Comparison of ENCODE assay signal across 24 cellular contexts in the genomic region with DNA sequence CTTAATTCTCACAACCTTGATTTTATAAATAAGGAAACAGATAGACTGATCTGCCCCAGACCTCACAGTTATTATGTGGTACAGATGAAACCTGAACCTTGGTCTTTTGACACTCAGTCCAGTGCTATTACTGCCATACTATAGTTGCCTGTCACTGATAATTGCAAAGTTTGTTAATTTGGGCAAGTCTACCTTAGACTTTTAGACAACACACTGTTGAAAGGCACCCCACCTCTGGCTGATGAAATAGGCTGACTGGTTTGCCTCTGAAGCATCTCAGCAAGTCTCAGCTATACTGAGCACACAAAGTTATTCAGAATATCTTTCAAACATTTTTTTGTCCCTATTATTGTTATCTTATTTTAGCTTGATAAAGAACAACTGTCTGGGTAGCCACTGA. TPM values are rescaled to one million over a fixed set of nuclear protein-coding genes. Genes with fewer than 3 reads are reported as not detected.
DNase-seq lines count a peak whose midpoint lies in the region; ATAC-seq and TF ChIP-seq lines count a peak whose summit lies in the region.
"Had no signal": no experiment of that assay in that cellular context is flagged by ENCODE, and none has a peak within 500 bp of the region (broad histone marks: within the 10 kb centered on the region; RNA-seq: fewer than 3 reads in every experiment).

No MANE protein-coding gene starts in this region.

- H3F3A ChIP-seq in GM23248 (ENCODE audit: insufficient read depth), result peaks cover 27% of the 10 kb centered on the region

- peaks cover 98% of the 10 kb centered on the region for H3K79me2 ChIP-seq in GM23248 (ENCODE audit: insufficient read depth)
- peaks cover 96% of the 10 kb centered on the region for H3K79me2 ChIP-seq in osteoblast (ENCODE audit: insufficient read depth, low read length)

- no peaks in the 10 kb centered on the region for H3K9me3 ChIP-seq in GM23248 (ENCODE audit: low read depth)
- no peaks in the 10 kb centered on the region for H3K9me3 ChIP-seq in RWPE2 (ENCODE audit: severe bottlenecking)
- H3K9me3 ChIP-seq in left ventricle myocardium inferior (replicated peaks), result no peaks in the 10 kb centered on the region
- H3K9me3 ChIP-seq in osteoblast (ENCODE audit: low read depth, low read length), result no peaks in the 10 kb centered on the region
- H3K9me3 ChIP-seq: BE2C, ovary had no signal

- intact Hi-C loops in left ventricle myocardium inferior (cut with micrococcal nuclease), result no loop called here
- intact Hi-C loops in dorsolateral prefrontal cortex (cut with DNase I), result no loop called here

- H3K4me2 ChIP-seq in GM23248 (ENCODE audit: unreplicated experiment) (peak overlapping the region; percentile 22), osteoblast (ENCODE audit: insufficient read depth, low read length) (peak overlapping the region; percentile 28)

- H4K20me1 ChIP-seq in GM23248 (ENCODE audit: insufficient read depth), result peaks cover 20% of the 10 kb centered on the region
- H4K20me1 ChIP-seq in osteoblast (ENCODE audit: insufficient read depth, low read length), result peaks cover 75% of the 10 kb centered on the region

- H3K27me3 ChIP-seq in GM23248 (replicated peaks; ENCODE audit: insufficient read depth) (no peaks in the 10 kb centered on the region), RWPE2 (ENCODE audit: insufficient read depth, poor library complexity, severe bottlenecking) (no peaks in the 10 kb centered on the region), left ventricle myocardium inferior (ENCODE audit: low read depth) (no peaks in the 10 kb centered on the region), osteoblast (ENCODE audit: insufficient read depth, low read length) (no peaks in the 10 kb centered on the region), dorsolateral prefrontal cortex (no peaks in the 10 kb centered on the region)
- H3K27me3 ChIP-seq: BE2C, ovary had no signal

- H3K9me2 ChIP-seq in GM23248 (ENCODE audit: insufficient read depth), result no peaks in the 10 kb centered on the region

- in situ Hi-C loops in GM23248 (cut with MboI), result no loop called here

- H3K9ac ChIP-seq in GM23248, result no peak overlapping the region

- peak; percentile 19; the same call in 1 of the 3 replicates for ATAC-seq in RWPE2 (ENCODE audit: low read depth)
- no peak for ATAC-seq in HG03175 (IDR thresholded peaks at IDR 0.05; ENCODE audit: unreplicated experiment)
- ATAC-seq: GM12878 had no signal

- H2AFZ ChIP-seq in GM23248, result no peak overlapping the region
- H2AFZ ChIP-seq in osteoblast (ENCODE audit: low read length), result no peak overlapping the region

- no peak for TF ChIP-seq CTCF in RWPE2 (IDR thresholded peaks at IDR 0.05; ENCODE audit: poor library complexity, severe bottlenecking)
- TF ChIP-seq CTCF in left ventricle myocardium inferior (IDR thresholded peaks at IDR 0.05; ENCODE audit: borderline replicate concordance), result no peak
- no peak for TF ChIP-seq CTCF in osteoblast (IDR thresholded peaks at IDR 0.05; ENCODE audit: extremely low read depth, low read depth, low read length)
- TF ChIP-seq CTCF in dorsolateral prefrontal cortex (IDR thresholded peaks at IDR 0.05 in 54 of 56, conservative IDR thresholded peaks at IDR 0.05 in 2 of 56; ENCODE audit: low read depth in 1 of 56, partially characterized antibody in 56 of 56), result no peak

- H3K27ac ChIP-seq in GM23248 (peak overlapping the region; percentile 51), RWPE2 (ENCODE audit: poor library complexity, severe bottlenecking) (no peak overlapping the region), left ventricle myocardium inferior (replicated peaks) (peak overlapping the region; percentile 73), osteoblast (ENCODE audit: low read depth, low read length) (peak overlapping the region; percentile 51), dorsolateral prefrontal cortex (no peak overlapping the region)
- H3K27ac ChIP-seq: ovary, VCaP had no signal

- H3K4me3 ChIP-seq in GM23248 (no peak overlapping the region), RWPE2 (ENCODE audit: severe bottlenecking) (no peak overlapping the region), left ventricle myocardium inferior (peak overlapping the region; percentile 17), osteoblast (ENCODE audit: insufficient read depth, low read length) (no peak overlapping the region), dorsolateral prefrontal cortex (no peak overlapping the region)
- H3K4me3 ChIP-seq: GM12878, ovary had no signal

- H3K4me1 ChIP-seq in GM23248 (ENCODE audit: insufficient read depth) (peaks cover 37% of the 10 kb centered on the region), RWPE2 (ENCODE audit: insufficient read depth, poor library complexity, severe bottlenecking) (peaks cover 27% of the 10 kb centered on the region), left ventricle myocardium inferior (peaks cover 91% of the 10 kb centered on the region), osteoblast (ENCODE audit: insufficient read depth, low read length) (peaks cover 25% of the 10 kb centered on the region)
- H3K4me1 ChIP-seq: BE2C had no signal

- H3K36me3 ChIP-seq in GM23248 (ENCODE audit: low read depth) (peaks cover 6% of the 10 kb centered on the region; the same call in 1 of the 2 replicates), RWPE2 (ENCODE audit: low read depth) (peaks cover 34% of the 10 kb centered on the region), left ventricle myocardium inferior (peaks cover 10% of the 10 kb centered on the region), osteoblast (ENCODE audit: insufficient read depth, low read length) (peaks cover 14% of the 10 kb centered on the region)
- H3K36me3 ChIP-seq: BE2C, ovary had no signal

- DNase-seq in GM23248, result no peak
- DNase-seq in RWPE2 (ENCODE audit: low spot score), result no peak
- DNase-seq in left ventricle myocardium inferior, result no peak
- DNase-seq in osteoblast (ENCODE audit: insufficient read length, low spot score, missing footprints), result no peak
- DNase-seq in SHP77 treated with DMSO at 0.1 percent for 48 hours (lab: John Stamatoyannopoulos, UW), result no peak
- DNase-seq in dorsolateral prefrontal cortex, result no peak
- no peak for DNase-seq in DMS 273 treated with DMSO at 0.1 percent for 48 hours (lab: John Stamatoyannopoulos, UW)
- DNase-seq: activated CD4-positive, alpha-beta memory T cell treated with anti-CD3 and anti-CD28 coated beads, Interleukin-2, amount 10 ng/mL, durations not matched to agents 7 days and 5 days; activated T-cell treated with anti-CD3 and anti-CD28 coated beads, Interleukin-2, amount 50 U/mL, for 24 hours; BE2C; caudate nucleus; effector CD4-positive, alpha-beta T cell; GDM1; hippocampal formation; NCI-H1417; NCI-H2171 treated with DMSO at 0.1 percent for 48 hours; NCI-H82; ovary; stimulated activated CD4-positive, alpha-beta T cell treated with anti-CD3 and anti-CD28 coated beads, Interleukin-4, amount 100 ng/mL, for 4 hours; stimulated activated CD8-positive, alpha-beta memory T cell treated with anti-CD3 and anti-CD28 coated beads, Interleukin-4, amount 100 ng/mL, for 48 hours; substantia nigra had no signal

RNA-seq across cellular contexts. Expression of gene MAP4, which starts 53.1 kb away (rescaled TPM):
- total RNA-seq in GM23248 (2014; rRNA removed; shearing (Covaris generic)), result 121 and 132 TPM in 2 replicates
- 235 and 253 TPM in 2 replicates for polyA plus RNA-seq in GM23248 (2016; fragmentation: Nextera tagmentation; extraction: Ambion mirVana)
- total RNA-seq in left ventricle myocardium inferior (662 TPM), osteoblast (158 TPM in 2 replicates), dorsolateral prefrontal cortex (100 to 1,000 TPM; 325 to 757 (median 413) TPM)

Comparison
In these comparisons a context has a peak if more than half of its experiments do, and no peak if none do; other contexts are left out.
1. H3K27ac ChIP-seq: peak in GM23248 (single experiment), left ventricle myocardium inferior (single experiment) and osteoblast (single experiment); none in RWPE2 (single experiment) and dorsolateral prefrontal cortex (0 of 59).